8 cellular contexts compared by ENCODE assay signal in the genomic region with DNA sequence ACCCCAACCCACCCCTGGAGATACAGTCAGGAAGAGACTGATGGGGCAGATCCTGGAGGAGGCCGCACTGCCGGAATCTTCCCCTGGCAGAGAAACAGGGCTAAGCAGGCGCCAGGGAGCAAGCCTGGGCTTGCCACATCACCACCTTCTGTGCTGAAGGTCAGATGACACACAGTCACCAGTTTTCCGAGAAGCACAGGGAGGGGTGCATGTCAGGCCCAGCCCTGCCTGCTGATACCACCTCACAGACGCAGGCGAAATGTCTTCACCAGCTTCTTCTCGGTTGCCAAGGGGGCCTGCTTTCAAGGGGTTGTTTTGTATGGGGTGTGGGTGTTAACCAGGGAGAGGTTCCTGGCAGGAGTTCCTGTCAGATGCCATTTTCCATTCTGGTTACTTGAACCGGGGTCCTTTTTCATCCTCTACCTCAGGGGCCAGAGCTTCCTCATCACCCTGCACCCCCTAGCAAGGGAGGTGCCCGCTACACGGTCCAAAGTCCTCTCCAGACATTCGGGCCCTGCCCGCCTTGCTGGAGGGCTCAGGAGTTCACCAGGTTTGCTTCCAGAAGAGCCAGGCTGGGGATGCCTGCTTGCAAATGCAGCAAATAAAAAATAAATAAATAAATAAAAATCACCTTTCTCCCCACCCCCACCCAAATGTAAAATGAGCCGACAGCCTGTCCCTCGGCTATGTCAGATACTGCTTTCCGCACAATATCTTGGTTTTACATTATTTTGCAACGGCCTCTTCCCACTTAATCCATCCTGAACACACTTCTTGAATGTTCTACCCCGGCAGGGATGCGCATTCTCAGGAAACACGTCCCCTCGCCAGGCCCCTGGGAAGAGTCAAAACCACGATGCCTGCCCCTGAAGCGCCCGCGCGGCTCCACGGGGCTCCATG. TPM values are rescaled to one million over a fixed set of nuclear protein-coding genes. Genes with fewer than 3 reads are reported as not detected.
DNase-seq lines count a peak whose midpoint lies in the region; ATAC-seq and TF ChIP-seq lines count a peak whose summit lies in the region.

No MANE protein-coding gene starts in this region.

- no peaks in the 10 kb centered on the region for H3K9me3 Mint-ChIP-seq in neural progenitor cell

- H3K36me3 ChIP-seq in neural progenitor cell (no peaks in the 10 kb centered on the region), stomach (peaks cover 10 to 35% (median 12%) of the 10 kb centered on the region in 4 donors)

- TF ChIP-seq EP300 in stomach (IDR thresholded peaks at IDR 0.05) = peak; percentile 98

- peak overlapping the region; percentile 67 for H2AFZ ChIP-seq in neural progenitor cell (replicated peaks)

- no peaks in the 10 kb centered on the region for H4K20me1 ChIP-seq in neural progenitor cell (ENCODE audit: low read depth)

- H3K4me2 ChIP-seq in neural progenitor cell = peak overlapping the region; percentile 93

- peaks cover 37% of the 10 kb centered on the region for H3F3A ChIP-seq in neural progenitor cell (ENCODE audit: low read depth)

- DNase-seq in DMS79 (lab: John Stamatoyannopoulos, UW) = peak; percentile 97
- DNase-seq in LHCN-M2 (ENCODE audit: low read depth) = peak; percentile 99
- peak; percentile 58 for DNase-seq in SIG-M5 (lab: John Stamatoyannopoulos, UW)
- peak; percentile 86 for DNase-seq in activated gamma-delta T cell treated with Interleukin-2 at 50 U/mL for 16 hours
- peak; percentile 100 for DNase-seq in fibroblast of villous mesenchyme (ENCODE audit: low read depth)
- peak; percentile 39 for DNase-seq in neural progenitor cell (ENCODE audit: low spot score)
- DNase-seq in stomach = peak; percentile 94

- H3K36me3 Mint-ChIP-seq in neural progenitor cell = peaks cover 5% of the 10 kb centered on the region

- H3K4me3 ChIP-seq in fibroblast of villous mesenchyme (ENCODE audit: low read depth, low read length) = peak overlapping the region; percentile 69
- H3K4me3 ChIP-seq in neural progenitor cell = peak overlapping the region; percentile 61
- peak overlapping the region; percentile 81 to 92 (median 86) for H3K4me3 ChIP-seq in stomach

- intact Hi-C loops in stomach (cut with DNase I; ENCODE audit: low total_unique reads) = no loop called here

- H3K79me2 ChIP-seq in neural progenitor cell (ENCODE audit: low read depth) = peaks cover 93% of the 10 kb centered on the region

- WGBS in stomach, 5 donors = 1 to 3% (median 2%) methylated on average over 21 to 26 of the region's 26 CpGs

- H3K4me1 Mint-ChIP-seq in neural progenitor cell = peaks cover 87% of the 10 kb centered on the region

- TF ChIP-seq CTCF in fibroblast of villous mesenchyme (IDR thresholded peaks at IDR 0.05; ENCODE audit: insufficient read depth, low read depth, low read length) (no peak), neural progenitor cell (IDR thresholded peaks at IDR 0.05) (no peak), stomach (IDR thresholded peaks at IDR 0.05) (no peak)

- H3K9me3 ChIP-seq in neural progenitor cell (ENCODE audit: low read depth) (no peaks in the 10 kb centered on the region), stomach (no peaks in the 10 kb centered on the region)

- no peak for TF ChIP-seq POLR2A in stomach (IDR thresholded peaks at IDR 0.05)

- peak overlapping the region; percentile 72 for H3K27ac Mint-ChIP-seq in neural progenitor cell

- H3K27me3 Mint-ChIP-seq in neural progenitor cell (ENCODE audit: insufficient read depth, low read depth) = peaks cover 18% of the 10 kb centered on the region

- ATAC-seq in GM21717 (IDR thresholded peaks at IDR 0.05; ENCODE audit: unreplicated experiment) = no peak

- peaks cover 49% of the 10 kb centered on the region for H3K4me1 ChIP-seq in neural progenitor cell
- peaks cover 32 to 57% (median 49%) of the 10 kb centered on the region in 4 donors for H3K4me1 ChIP-seq in stomach

- H3K9ac ChIP-seq in neural progenitor cell = peak overlapping the region; percentile 52

- peak overlapping the region; percentile 32 for H3K27ac ChIP-seq in neural progenitor cell
- peak overlapping the region; percentile 98 to 100 (median 99) for H3K27ac ChIP-seq in stomach

- H3K4me3 Mint-ChIP-seq in neural progenitor cell = peak overlapping the region; percentile 75

- H3K27me3 ChIP-seq in neural progenitor cell (no peaks in the 10 kb centered on the region), stomach (no peaks in the 10 kb centered on the region)

RNA-seq across cellular contexts. Expression of a gene that starts 1.1 kb away (rescaled TPM):
- total RNA-seq in LHCN-M2 (2014; rRNA removed) = 29.4 and 37.8 TPM in 2 replicates
- polyA plus RNA-seq in LHCN-M2 (2012) = 88.5 TPM
- 413 and 487 TPM in 2 replicates for total RNA-seq in fibroblast of villous mesenchyme
- total RNA-seq in neural progenitor cell (ENCODE audit: low replicate concordance) = 2.8 and 4.0 TPM in 2 replicates
- total RNA-seq in stomach = 1,000 to 10,000 TPM in 2 of 5 donors, 100 to 1,000 TPM in 3; 253 to 2,124 (median 789) TPM
- polyA plus RNA-seq in stomach = 1,000 to 10,000 TPM in 1 of 3 donors, 100 to 1,000 TPM in 2; 131 to 1,368 (median 157) TPM

RNA-seq across cellular contexts. Expression of a gene that starts 35.0 kb away (rescaled TPM):
- total RNA-seq in LHCN-M2 (2014; rRNA removed) (40.7 and 58.7 TPM in 2 replicates), fibroblast of villous mesenchyme (44.5 and 60.6 TPM in 2 replicates), neural progenitor cell (ENCODE audit: low replicate concordance) (5.8 and 28.3 TPM in 2 replicates), stomach (100 to 1,000 TPM in 3 of 5 donors, 10 to 100 TPM in 1, 1 to 10 TPM in 1; 9.3 to 340 (median 114) TPM)
- polyA plus RNA-seq in LHCN-M2 (2012) = 19.7 TPM
- polyA plus RNA-seq in stomach = 10 to 100 TPM; 11.8 to 16.3 (median 13.6) TPM

RNA-seq across cellular contexts. Expression of a gene that starts 39.0 kb away (rescaled TPM):
- total RNA-seq in LHCN-M2 (2014; rRNA removed) = 1.4 and 2.3 TPM in 2 replicates
- polyA plus RNA-seq in LHCN-M2 (2012) = 1.5 TPM
- 1.7 and 2.9 TPM in 2 replicates for total RNA-seq in fibroblast of villous mesenchyme
- 0.47 and 1.2 TPM in 2 replicates for total RNA-seq in neural progenitor cell (ENCODE audit: low replicate concordance)
- 100 to 1,000 TPM in 1 of 5 donors, 1 to 10 TPM in 4; 1.2 to 101 (median 2.4) TPM for total RNA-seq in stomach
- 1 to 10 TPM; 1.9 to 3.8 (median 3.1) TPM for polyA plus RNA-seq in stomach

Comparison
In these comparisons a context has a peak if more than half of its experiments do, and no peak if none do; other contexts are left out.
1. DNase-seq: peak in every context shown above with its lines; median percentile 100 in fibroblast of villous mesenchyme; 99 in LHCN-M2; 97 in DMS79; 94 in stomach; 86 in activated gamma-delta T cell treated with Interleukin-2 at 50 U/mL for 16 hours; 58 in SIG-M5; 39 in neural progenitor cell.